ENCODE assay signal across 14 cellular contexts in the genomic region with DNA sequence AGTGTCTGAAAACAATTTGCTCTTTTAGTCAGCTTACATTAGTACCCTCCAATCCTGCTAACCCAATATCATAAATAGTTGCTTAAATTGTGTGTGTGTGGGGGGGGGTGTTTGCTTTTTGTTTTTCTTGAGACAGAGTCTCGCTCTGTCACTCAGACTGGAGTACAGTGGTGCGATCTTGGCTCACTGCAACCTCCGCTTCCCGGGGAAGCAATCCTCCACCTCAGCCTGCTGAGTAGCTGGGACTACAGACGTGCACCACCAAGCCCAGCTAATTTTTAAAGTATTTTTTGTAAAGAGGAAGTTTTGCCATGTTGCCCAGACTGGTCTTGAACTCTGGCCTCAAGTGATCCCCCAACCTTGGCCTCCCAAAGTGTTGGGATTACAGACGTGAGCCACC.
DNase-seq lines count a peak whose midpoint lies in the region; ATAC-seq and TF ChIP-seq lines count a peak whose summit lies in the region.
"Had no signal": no experiment of that assay in that cellular context is flagged by ENCODE, and none has a peak within 500 bp of the region (broad histone marks: within the 10 kb centered on the region; RNA-seq: fewer than 3 reads in every experiment).

No MANE protein-coding gene starts in this region.

- H4K20me1 ChIP-seq in GM23338 (replicated peaks; ENCODE audit: insufficient read depth) (no peaks in the 10 kb centered on the region), MM.1S (ENCODE audit: insufficient read depth, low read length) (no peaks in the 10 kb centered on the region)

- no peak overlapping the region for H3K9ac ChIP-seq in MM.1S (ENCODE audit: low read length)
- H3K9ac ChIP-seq: BLaER1 had no signal

- intact Hi-C loops in sigmoid colon (cut with DNase I) = no loop called here

- H3K9me3 ChIP-seq in sigmoid colon = no peaks in the 10 kb centered on the region
- no peaks in the 10 kb centered on the region for H3K9me3 ChIP-seq in thoracic aorta
- H3K9me3 ChIP-seq in MM.1S (replicated peaks; ENCODE audit: insufficient read depth, low read length) = no peaks in the 10 kb centered on the region
- H3K9me3 ChIP-seq: BLaER1 had no signal

- no peaks in the 10 kb centered on the region for H3K36me3 ChIP-seq in GM23338 (ENCODE audit: insufficient read depth)
- peaks cover 0 to 62% (median 29%) of the 10 kb centered on the region in 4 donors for H3K36me3 ChIP-seq in sigmoid colon
- peaks cover 39% of the 10 kb centered on the region for H3K36me3 ChIP-seq in thoracic aorta
- no peaks in the 10 kb centered on the region for H3K36me3 ChIP-seq in MM.1S (replicated peaks; ENCODE audit: insufficient read depth, low read length)

- H3K4me1 ChIP-seq in GM23338 (ENCODE audit: insufficient read depth) (no peaks in the 10 kb centered on the region), sigmoid colon (peaks cover 0 to 65% (median 57%) of the 10 kb centered on the region in 4 donors), thoracic aorta (ENCODE audit: control insufficient read depth in 1 of 2, low read depth in 2 of 2) (peaks cover 20 to 96% of the 10 kb centered on the region in 2 donors), MM.1S (ENCODE audit: low read length) (peaks cover 5% of the 10 kb centered on the region; the same call in 1 of the 2 replicates)
- H3K4me1 ChIP-seq: BLaER1 had no signal

- H3K4me3 Mint-ChIP-seq in GM23338 = no peak overlapping the region
- H3K4me3 Mint-ChIP-seq: CD8-positive, alpha-beta memory T cell had no signal

- no peak for DNase-seq in GM23338 (ENCODE audit: low spot score)
- peak in 4 of 61 donors; percentile 8 to 19 (median 15) for DNase-seq in caudate nucleus (lab: John Stamatoyannopoulos, UW)
- DNase-seq in sigmoid colon = no peak
- no peak for DNase-seq in thoracic aorta (ENCODE audit: low spot score)
- no peak for DNase-seq in activated gamma-delta T cell (lab: John Stamatoyannopoulos, UW)
- no peak for DNase-seq in MM.1S
- DNase-seq: 8988T; AML-193; CD8-positive, alpha-beta memory T cell; DMS 273 treated with DMSO at 0.1 percent for 48 hours; HCEC 1CT had no signal

- H3K79me2 ChIP-seq in GM23338 (replicated peaks; ENCODE audit: insufficient read depth) (no peaks in the 10 kb centered on the region), MM.1S (ENCODE audit: low read length) (no peaks in the 10 kb centered on the region)

- no peaks in the 10 kb centered on the region for H3K9me3 Mint-ChIP-seq in GM23338
- H3K9me3 Mint-ChIP-seq: CD8-positive, alpha-beta memory T cell had no signal

- no peaks in the 10 kb centered on the region for H3K36me3 Mint-ChIP-seq in GM23338 (ENCODE audit: low read depth)
- H3K36me3 Mint-ChIP-seq: CD8-positive, alpha-beta memory T cell had no signal

- H3K9me2 ChIP-seq in GM23338 (ENCODE audit: insufficient read depth) (no peaks in the 10 kb centered on the region), MM.1S (replicated peaks; ENCODE audit: insufficient read depth, low read length) (no peaks in the 10 kb centered on the region)

- no peak for TF ChIP-seq POLR2A in sigmoid colon (IDR thresholded peaks at IDR 0.05)

- H3K27me3 ChIP-seq in GM23338 (ENCODE audit: insufficient read depth) (no peaks in the 10 kb centered on the region), sigmoid colon (no peaks in the 10 kb centered on the region), thoracic aorta (replicated peaks; ENCODE audit: insufficient read depth) (no peaks in the 10 kb centered on the region), MM.1S (replicated peaks; ENCODE audit: insufficient read depth, low read length) (no peaks in the 10 kb centered on the region)
- H3K27me3 ChIP-seq: BLaER1 had no signal

- peaks cover 4% of the 10 kb centered on the region for H3K27me3 Mint-ChIP-seq in GM23338 (ENCODE audit: insufficient read depth, low read depth, poor library complexity)

- 85 to 88% methylated on average over 6 of the region's 6 CpGs for WGBS in sigmoid colon, 2 donors

- H3F3A ChIP-seq in GM23338 (replicated peaks; ENCODE audit: low read depth) (no peaks in the 10 kb centered on the region), MM.1S (ENCODE audit: insufficient read depth, low read length) (no peaks in the 10 kb centered on the region)

- no peak overlapping the region for H3K27ac Mint-ChIP-seq in GM23338

- TF ChIP-seq CTCF in GM23338 (conservative IDR thresholded peaks at IDR 0.05; ENCODE audit: low read depth in 2 of 2) (no peak), sigmoid colon (IDR thresholded peaks at IDR 0.05) (no peak), thoracic aorta (IDR thresholded peaks at IDR 0.05) (no peak), MM.1S (IDR thresholded peaks at IDR 0.05; ENCODE audit: low read length) (no peak)

- no peak overlapping the region for H2AFZ ChIP-seq in GM23338
- H2AFZ ChIP-seq in MM.1S (ENCODE audit: low read length) = no peak overlapping the region

- H3K4me1 Mint-ChIP-seq in GM23338 = peaks cover 6% of the 10 kb centered on the region; the same call in 1 of the 3 replicates
- H3K4me1 Mint-ChIP-seq: CD8-positive, alpha-beta memory T cell had no signal

- H3K4me3 ChIP-seq in GM23338 (no peak overlapping the region), sigmoid colon (no peak overlapping the region), thoracic aorta (no peak overlapping the region), MM.1S (ENCODE audit: low read length) (no peak overlapping the region)
- H3K4me3 ChIP-seq: BLaER1 had no signal

- ATAC-seq in GM23338 (no peak), thoracic aorta (ENCODE audit: insufficient number of reproducible peaks, low FRiP score, low read depth) (no peak), GM18517 (IDR thresholded peaks at IDR 0.05; ENCODE audit: unreplicated experiment) (no peak)

- TF ChIP-seq EP300 in sigmoid colon (IDR thresholded peaks at IDR 0.05) = no peak

- H3K27ac ChIP-seq in GM23338 (ENCODE audit: low read depth) (peak overlapping the region; percentile 67; the same call in 1 of the 2 replicates), caudate nucleus (ENCODE audit: low read depth, low read length) (peak overlapping the region; percentile 4), sigmoid colon (peak overlapping the region in 3 of 4 donors; percentile 21 to 52 (median 41)), thoracic aorta (peak overlapping the region; percentile 6 to 31), MM.1S (ENCODE audit: low read length) (no peak overlapping the region)
- H3K27ac ChIP-seq: BLaER1, HL-60 had no signal

- no peak overlapping the region for H3K4me2 ChIP-seq in GM23338
- no peak overlapping the region for H3K4me2 ChIP-seq in MM.1S (ENCODE audit: low read depth, low read length)
- H3K4me2 ChIP-seq: BLaER1 had no signal

TF ChIP-seq in GM23338, 12 proteins besides CTCF, POLR2A, EP300 and RAD21 (continues in another document):
- TF ChIP-seq CREB1 (CRISPR knock-in tag; IDR thresholded peaks at IDR 0.05; ENCODE audit: low read depth) = no peak
- TF ChIP-seq POLR2AphosphoS5 (IDR thresholded peaks at IDR 0.05; ENCODE audit: low read depth) = no peak
- no peak for TF ChIP-seq EZH2 (IDR thresholded peaks at IDR 0.05; ENCODE audit: low read depth, unreplicated experiment)
